In the genomic region with DNA sequence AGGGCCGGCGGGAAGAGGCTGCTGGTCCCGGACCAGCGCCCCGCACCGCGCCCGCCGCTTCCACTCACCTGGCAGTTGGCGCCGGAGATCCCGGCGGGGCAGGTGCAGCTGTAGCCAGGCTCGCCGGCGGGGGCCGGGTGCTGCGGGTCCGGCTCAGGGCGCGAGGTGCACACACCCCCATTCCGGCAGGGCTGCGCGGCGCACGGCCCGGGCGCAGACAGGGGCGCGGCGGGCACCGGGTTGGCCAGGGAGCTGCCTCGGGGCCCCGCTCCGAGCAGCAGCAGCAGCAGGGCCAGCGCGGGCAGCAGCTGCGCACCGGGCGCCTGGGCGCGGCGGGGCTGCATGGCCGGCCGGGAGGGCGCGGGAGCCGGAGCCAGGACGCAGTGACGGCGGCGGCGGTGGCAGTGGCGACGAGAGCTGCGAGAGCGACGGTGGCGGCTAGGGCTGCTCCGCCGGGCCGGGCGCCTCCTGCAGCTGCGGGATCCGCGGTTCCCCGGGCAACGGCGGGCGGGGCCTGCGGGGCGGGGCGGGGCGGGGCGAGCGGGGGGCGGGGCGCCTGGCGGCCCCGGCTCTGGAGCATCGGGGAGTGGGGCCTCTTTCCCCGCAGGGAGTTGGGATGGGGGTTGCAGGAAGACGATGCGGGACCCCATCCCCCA, we compare ENCODE assay signal across 8 cellular contexts. TPM values are rescaled to one million over a fixed set of nuclear protein-coding genes. Genes with fewer than 3 reads are reported as not detected.
DNase-seq lines count a peak whose midpoint lies in the region; FAIRE-seq and TF ChIP-seq lines count a peak whose summit lies in the region.

A gene with protein sequence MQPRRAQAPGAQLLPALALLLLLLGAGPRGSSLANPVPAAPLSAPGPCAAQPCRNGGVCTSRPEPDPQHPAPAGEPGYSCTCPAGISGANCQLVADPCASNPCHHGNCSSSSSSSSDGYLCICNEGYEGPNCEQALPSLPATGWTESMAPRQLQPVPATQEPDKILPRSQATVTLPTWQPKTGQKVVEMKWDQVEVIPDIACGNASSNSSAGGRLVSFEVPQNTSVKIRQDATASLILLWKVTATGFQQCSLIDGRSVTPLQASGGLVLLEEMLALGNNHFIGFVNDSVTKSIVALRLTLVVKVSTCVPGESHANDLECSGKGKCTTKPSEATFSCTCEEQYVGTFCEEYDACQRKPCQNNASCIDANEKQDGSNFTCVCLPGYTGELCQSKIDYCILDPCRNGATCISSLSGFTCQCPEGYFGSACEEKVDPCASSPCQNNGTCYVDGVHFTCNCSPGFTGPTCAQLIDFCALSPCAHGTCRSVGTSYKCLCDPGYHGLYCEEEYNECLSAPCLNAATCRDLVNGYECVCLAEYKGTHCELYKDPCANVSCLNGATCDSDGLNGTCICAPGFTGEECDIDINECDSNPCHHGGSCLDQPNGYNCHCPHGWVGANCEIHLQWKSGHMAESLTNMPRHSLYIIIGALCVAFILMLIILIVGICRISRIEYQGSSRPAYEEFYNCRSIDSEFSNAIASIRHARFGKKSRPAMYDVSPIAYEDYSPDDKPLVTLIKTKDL (minus strand): TSS at position 476 of the 656 bp plus-strand sequence. CDS start 132 bp downstream, at position 344.

- peak; percentile 82 for DNase-seq in GM12891 (ENCODE audit: insufficient read length, low spot score)
- peak; percentile 80 for DNase-seq in HEK293T (ENCODE audit: extremely low spot score)
- peak; percentile 60 for DNase-seq in NCI-H1105 (lab: John Stamatoyannopoulos, UW)
- DNase-seq in activated CD4-positive, alpha-beta T cell treated with anti-CD3 and anti-CD28 coated beads for 48 hours: peak; percentile 68
- DNase-seq in effector memory CD4-positive, alpha-beta T cell: no peak
- no peak for DNase-seq in mesenchymal stem cell
- peak; percentile 5 to 88 (median 69) for DNase-seq in substantia nigra (lab: John Stamatoyannopoulos, UW)
- no peak for DNase-seq in GOT3 (lab: John Stamatoyannopoulos, UW)

- FAIRE-seq in GM12891 (lab: Jason Lieb, UNC): no peak

- H3K18ac ChIP-seq in mesenchymal stem cell (ENCODE audit: low read depth in 1 of 2, low read length in 2 of 2): no peak within 1 kb of the TSS

- H2AK5ac ChIP-seq in mesenchymal stem cell (ENCODE audit: low read length, severe bottlenecking): no peak within 1 kb of the TSS

- no peak within 1 kb of the TSS for H3K14ac ChIP-seq in mesenchymal stem cell (ENCODE audit: low read length in 2 of 2)

- CTCF ChIA-PET in HEK293T (lab: Yijun Ruan, JAX): no interaction called here

- peak within 1 kb of the TSS; percentile 59 for H3K4me3 ChIP-seq in effector memory CD4-positive, alpha-beta T cell (ENCODE audit: insufficient read depth, low read depth, low read length, poor library complexity, severe bottlenecking)
- peak within 1 kb of the TSS; percentile 56 to 73 for H3K4me3 ChIP-seq in mesenchymal stem cell (ENCODE audit: insufficient read depth in 1 of 2, low read depth in 1 of 2, low read length in 2 of 2)

- no peaks in the 10 kb centered on the region for H3K36me3 ChIP-seq in effector memory CD4-positive, alpha-beta T cell (ENCODE audit: control insufficient read depth, insufficient read depth, low read length)
- H3K36me3 ChIP-seq in mesenchymal stem cell (ENCODE audit: control insufficient read depth in 1 of 2, insufficient read depth in 2 of 2, low read depth in 1 of 2, low read length in 2 of 2): no peaks in the 10 kb centered on the region

- H2BK12ac ChIP-seq in mesenchymal stem cell (ENCODE audit: low read length in 2 of 2): no peak within 1 kb of the TSS

- no peak within 1 kb of the TSS for H2BK5ac ChIP-seq in mesenchymal stem cell (ENCODE audit: low read depth, low read length, poor library complexity, severe bottlenecking)

- no peak within 1 kb of the TSS for H3K4ac ChIP-seq in mesenchymal stem cell (ENCODE audit: low read depth in 1 of 2, low read length in 2 of 2)

- POLR2A ChIA-PET in HEK293T (lab: Yijun Ruan, JAX): no interaction called here

- H4K91ac ChIP-seq in mesenchymal stem cell (ENCODE audit: low read length): no peak within 1 kb of the TSS

- no peaks in the 10 kb centered on the region for H3K9me3 ChIP-seq in effector memory CD4-positive, alpha-beta T cell (ENCODE audit: control insufficient read depth, low read length)
- no peaks in the 10 kb centered on the region for H3K9me3 ChIP-seq in mesenchymal stem cell (ENCODE audit: control insufficient read depth, low read length)

- no peak within 1 kb of the TSS for H3K23ac ChIP-seq in mesenchymal stem cell (ENCODE audit: low read length in 2 of 2)

- H2AFZ ChIP-seq in mesenchymal stem cell (ENCODE audit: low read depth, low read length): no peak within 1 kb of the TSS

- no peak within 1 kb of the TSS for H3K9ac ChIP-seq in mesenchymal stem cell (ENCODE audit: low read length)

- no peak within 1 kb of the TSS for H2BK120ac ChIP-seq in mesenchymal stem cell (ENCODE audit: low read depth, low read length)

- no peak for TF ChIP-seq POLR2A in GM12891 (IDR thresholded peaks at IDR 0.05; ENCODE audit: low read depth, low read length)

- peaks cover 32% of the 10 kb centered on the region for H3K27me3 ChIP-seq in effector memory CD4-positive, alpha-beta T cell (replicated peaks; ENCODE audit: control insufficient read depth, insufficient read depth, low read length, poor library complexity, severe bottlenecking)
- peaks cover 73 to 83% of the 10 kb centered on the region in 2 experiments for H3K27me3 ChIP-seq in mesenchymal stem cell (ENCODE audit: control insufficient read depth in 1 of 2, insufficient read depth in 1 of 2, low read length in 2 of 2)

- peaks cover 20% of the 10 kb centered on the region for H3K4me1 ChIP-seq in effector memory CD4-positive, alpha-beta T cell (ENCODE audit: control insufficient read depth, insufficient read depth, low read length, poor library complexity, severe bottlenecking)
- H3K4me1 ChIP-seq in mesenchymal stem cell (ENCODE audit: control insufficient read depth, insufficient read depth, low read depth, low read length): peaks cover 22% of the 10 kb centered on the region

- no peak within 1 kb of the TSS for H3K27ac ChIP-seq in effector memory CD4-positive, alpha-beta T cell (ENCODE audit: insufficient read depth, low read length, poor library complexity, severe bottlenecking)
- H3K27ac ChIP-seq in mesenchymal stem cell (ENCODE audit: low read length, poor library complexity, severe bottlenecking) (no peak within 1 kb of the TSS), substantia nigra (ENCODE audit: low read depth, low read length, poor library complexity, severe bottlenecking) (peak within 1 kb of the TSS; percentile 76)

- no peaks in the 10 kb centered on the region for H3K79me1 ChIP-seq in mesenchymal stem cell (replicated peaks; ENCODE audit: low read length, poor library complexity, severe bottlenecking)

- H4K8ac ChIP-seq in mesenchymal stem cell (ENCODE audit: low read length): no peak within 1 kb of the TSS

- H3K4me2 ChIP-seq in mesenchymal stem cell (ENCODE audit: low read length, poor library complexity, severe bottlenecking): peak within 1 kb of the TSS; percentile 87

- H2BK15ac ChIP-seq in mesenchymal stem cell (ENCODE audit: low read depth, poor library complexity, severe bottlenecking): no peak within 1 kb of the TSS

- 0% methylated on average over 38 of the region's 84 CpGs for WGBS in mesenchymal stem cell

TF ChIP-seq in GM12891, 5 proteins besides CTCF, POLR2A, EP300 and RAD21:
- TF ChIP-seq PAX5 (IDR thresholded peaks at IDR 0.05; ENCODE audit: insufficient read depth, low read length, severe bottlenecking): no peak
- TF ChIP-seq SPI1 (IDR thresholded peaks at IDR 0.05; ENCODE audit: low read depth, low read length): no peak
- no peak for TF ChIP-seq TAF1 (IDR thresholded peaks at IDR 0.05; ENCODE audit: low read depth, low read length)
- no peak for TF ChIP-seq POLR2AphosphoS5 (IDR thresholded peaks at IDR 0.05; ENCODE audit: low read depth, low read length)
- TF ChIP-seq POU2F2 (IDR thresholded peaks at IDR 0.05; ENCODE audit: low read depth, low read length): no peak

TF ChIP-seq in HEK293T, 16 proteins besides CTCF, POLR2A, EP300 and RAD21:
- TF ChIP-seq L3MBTL2 (conservative IDR thresholded peaks at IDR 0.05) (no peak), SUZ12 (IDR thresholded peaks at IDR 0.05) (no peak), LEF1 (IDR thresholded peaks at IDR 0.05; ENCODE audit: borderline replicate concordance) (no peak), FOXM1 (IDR thresholded peaks at IDR 0.05; ENCODE audit: borderline replicate concordance) (no peak), TARDBP (IDR thresholded peaks at IDR 0.05) (no peak), FOXK2 (IDR thresholded peaks at IDR 0.05) (no peak), NFRKB (IDR thresholded peaks at IDR 0.05) (no peak), BHLHE40 (IDR thresholded peaks at IDR 0.05; ENCODE audit: borderline replicate concordance) (no peak), ARNT (IDR thresholded peaks at IDR 0.05) (no peak), FOXA1 (IDR thresholded peaks at IDR 0.05) (no peak), SP1 (IDR thresholded peaks at IDR 0.05) (no peak), HDGF (IDR thresholded peaks at IDR 0.05; ENCODE audit: borderline replicate concordance) (no peak), ELF4 (IDR thresholded peaks at IDR 0.05) (no peak), ZNF384 (IDR thresholded peaks at IDR 0.05) (no peak), CTBP1 (IDR thresholded peaks at IDR 0.05; ENCODE audit: borderline replicate concordance) (no peak)
- TF ChIP-seq, protein P1, sequence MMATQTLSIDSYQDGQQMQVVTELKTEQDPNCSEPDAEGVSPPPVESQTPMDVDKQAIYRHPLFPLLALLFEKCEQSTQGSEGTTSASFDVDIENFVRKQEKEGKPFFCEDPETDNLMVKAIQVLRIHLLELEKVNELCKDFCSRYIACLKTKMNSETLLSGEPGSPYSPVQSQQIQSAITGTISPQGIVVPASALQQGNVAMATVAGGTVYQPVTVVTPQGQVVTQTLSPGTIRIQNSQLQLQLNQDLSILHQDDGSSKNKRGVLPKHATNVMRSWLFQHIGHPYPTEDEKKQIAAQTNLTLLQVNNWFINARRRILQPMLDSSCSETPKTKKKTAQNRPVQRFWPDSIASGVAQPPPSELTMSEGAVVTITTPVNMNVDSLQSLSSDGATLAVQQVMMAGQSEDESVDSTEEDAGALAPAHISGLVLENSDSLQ (IDR thresholded peaks at IDR 0.05): no peak

RNA-seq across cellular contexts. Expression of the gene that starts here (rescaled TPM):
- polyA plus RNA-seq in GM12891 (2012; ENCODE audit: low read depth, missing spikeins): 0.03 TPM
- polyA plus RNA-seq in mesenchymal stem cell (2013, experiment 1 of 2): 0.01 TPM
- not detected for polyA plus RNA-seq in mesenchymal stem cell (2013, experiment 2 of 2)

Comparison
In these comparisons a context has a peak if more than half of its experiments do, and no peak if none do; other contexts are left out.
1. DNase-seq: peak in GM12891 (single experiment), HEK293T (single experiment), NCI-H1105 (single experiment), activated CD4-positive, alpha-beta T cell treated with anti-CD3 and anti-CD28 coated beads for 48 hours (single experiment) and substantia nigra (49 of 49); none in effector memory CD4-positive, alpha-beta T cell (0 of 3), mesenchymal stem cell (single experiment) and GOT3 (single experiment).